In genomic region chr7:87599336-87599735, GRCh38 we compare ENCODE assay signal across 9 cellular contexts. TPM values are rescaled to one million over a fixed set of nuclear protein-coding genes. Genes with fewer than 3 reads are reported as not detected.
DNase-seq lines count a peak whose midpoint lies in the region; ATAC-seq and TF ChIP-seq lines count a peak whose summit lies in the region.
"Had no signal": no experiment of that assay in that cellular context is flagged by ENCODE, and none has a peak within 500 bp of the region (broad histone marks: within the 10 kb centered on the region; RNA-seq: fewer than 3 reads in every experiment).

No MANE protein-coding gene starts in this region.

- CTCF ChIA-PET in activated CD8-positive, alpha-beta T cell treated with anti-CD3 and anti-CD28 coated beads for 36 hours (lab: Charles Lee) = interaction anchor here (1.1 to 2.0 kb wide), 4 partner anchors 11 to 67 kb away, joined by 3 to 9 read pairs (median 4); no protein-coding TSS in a partner anchor

- no peaks in the 10 kb centered on the region for H3K27me3 ChIP-seq in testis

- WGBS in testis, 2 donors = 42 to 58% methylated on average over 10 of the region's 10 CpGs

- intact Hi-C loops in activated CD8-positive, alpha-beta T cell treated with anti-CD3 and anti-CD28 coated beads for 36 hours (cut with micrococcal nuclease) = no loop called here
- intact Hi-C loops in left colon (cut with DNase I, micrococcal nuclease) (no loop called here), testis (cut with DNase I; ENCODE audit: low total_unique reads) (no loop called here)

- ATAC-seq in GM21576 (IDR thresholded peaks at IDR 0.05; ENCODE audit: unreplicated experiment) = peak; percentile 98
- peak; percentile 60 for ATAC-seq in activated CD8-positive, alpha-beta T cell treated with anti-CD3 and anti-CD28 coated beads for 36 hours
- peak; percentile 58 for ATAC-seq in left colon

- no peaks in the 10 kb centered on the region for H3K36me3 ChIP-seq in testis (ENCODE audit: low read depth, missing control alignments)

- TF ChIP-seq CTCF in GM10266 (IDR thresholded peaks at IDR 0.05; ENCODE audit: control insufficient read depth, insufficient read depth, low read depth, missing control alignments) = no peak
- no peak for TF ChIP-seq CTCF in activated CD8-positive, alpha-beta T cell treated with anti-CD3 and anti-CD28 coated beads for 36 hours (IDR thresholded peaks at IDR 0.05)
- no peak for TF ChIP-seq CTCF in testis (IDR thresholded peaks at IDR 0.05)

- no peak overlapping the region for H3K4me3 ChIP-seq in Jurkat, Clone E6-1 (ENCODE audit: low read length)
- H3K4me3 ChIP-seq in testis = peak overlapping the region; percentile 45 to 49

- peaks cover 1% of the 10 kb centered on the region for H3K36me3 Mint-ChIP-seq in activated CD8-positive, alpha-beta T cell treated with anti-CD3 and anti-CD28 coated beads for 36 hours (ENCODE audit: low read depth)

- H3K27ac ChIP-seq in testis = no peak overlapping the region
- H3K27ac ChIP-seq: skin epidermis had no signal

- no peaks in the 10 kb centered on the region for H3K9me3 ChIP-seq in testis

- peak overlapping the region; percentile 70 for H3K4me3 Mint-ChIP-seq in activated CD8-positive, alpha-beta T cell treated with anti-CD3 and anti-CD28 coated beads for 36 hours

- peak; percentile 71 for DNase-seq in GM10266 (ENCODE audit: extremely low spot score)
- DNase-seq in Jurkat, Clone E6-1 (ENCODE audit: low read depth, low spot score) = peak; percentile 6
- DNase-seq in activated CD8-positive, alpha-beta T cell treated with anti-CD3 and anti-CD28 coated beads for 36 hours = peak; percentile 87
- peak; percentile 38 to 46 for DNase-seq in left colon
- no peak for DNase-seq in testis
- DNase-seq in NCI-H1694 (lab: John Stamatoyannopoulos, UW) = no peak
- DNase-seq in COR-L47 (lab: John Stamatoyannopoulos, UW) = no peak

- POLR2A ChIA-PET in activated CD8-positive, alpha-beta T cell treated with anti-CD3 and anti-CD28 coated beads for 36 hours (lab: Charles Lee) = interaction anchor here (1.2 to 2.8 kb wide), 6 partner anchors 11 to 446 kb away, joined by 3 to 18 read pairs (median 6); partner anchors contain the start of genes ADAM22 and RUNDC3B

- no peaks in the 10 kb centered on the region for H3K9me3 Mint-ChIP-seq in activated CD8-positive, alpha-beta T cell treated with anti-CD3 and anti-CD28 coated beads for 36 hours

- H3K4me1 Mint-ChIP-seq in activated CD8-positive, alpha-beta T cell treated with anti-CD3 and anti-CD28 coated beads for 36 hours (ENCODE audit: low read depth) = peaks cover 37% of the 10 kb centered on the region

- TF ChIP-seq POLR2A in testis (IDR thresholded peaks at IDR 0.05) = no peak

- peaks cover 8% of the 10 kb centered on the region for H3K27me3 Mint-ChIP-seq in activated CD8-positive, alpha-beta T cell treated with anti-CD3 and anti-CD28 coated beads for 36 hours

- peak overlapping the region; percentile 76 for H3K27ac Mint-ChIP-seq in activated CD8-positive, alpha-beta T cell treated with anti-CD3 and anti-CD28 coated beads for 36 hours

- no peaks in the 10 kb centered on the region for H3K4me1 ChIP-seq in testis

RNA-seq across cellular contexts. Expression of gene ABCB1, which starts 1.3 kb away (rescaled TPM):
- not detected for polyA plus RNA-seq in Jurkat, Clone E6-1 (2012; ENCODE audit: insufficient read depth, insufficient read length)
- 1 to 10 TPM; 8.8 to 8.9 TPM for total RNA-seq in activated CD8-positive, alpha-beta T cell treated with anti-CD3 and anti-CD28 coated beads for 36 hours
- 100 to 1,000 TPM in 1 of 2 donors, 10 to 100 TPM in 1; 30.5 to 259 TPM for total RNA-seq in left colon
- 1 to 10 TPM; 7.1 to 8.6 TPM for total RNA-seq in testis
- polyA plus RNA-seq in testis (ENCODE audit: insufficient read depth, low read depth, low replicate concordance) = 6.5 TPM

RNA-seq across cellular contexts. Expression of gene RUNDC3B, which starts 28.9 kb away (rescaled TPM):
- polyA plus RNA-seq in Jurkat, Clone E6-1 (2012; ENCODE audit: insufficient read depth, insufficient read length) = not detected
- under 1 TPM; 0.70 to 0.94 TPM for total RNA-seq in activated CD8-positive, alpha-beta T cell treated with anti-CD3 and anti-CD28 coated beads for 36 hours
- total RNA-seq in left colon (1 to 10 TPM; 4.8 to 8.1 TPM), testis (10 to 100 TPM in 1 of 2 donors, 1 to 10 TPM in 1; 8.9 to 16.4 TPM)
- polyA plus RNA-seq in testis (ENCODE audit: insufficient read depth, low read depth, low replicate concordance) = 8.5 TPM

Comparison
In these comparisons a context has a peak if more than half of its experiments do, and no peak if none do; other contexts are left out.
1. DNase-seq: peak in GM10266 (single experiment), Jurkat, Clone E6-1 (single experiment), activated CD8-positive, alpha-beta T cell treated with anti-CD3 and anti-CD28 coated beads for 36 hours (single experiment) and left colon (2 of 2); none in testis (single experiment), NCI-H1694 (single experiment) and COR-L47 (single experiment).
2. Peak in every context shown above with its lines, with median percentiles within 50 percentile points of each other: ATAC-seq.